9 cellular contexts compared by ENCODE assay signal in the genomic region with DNA sequence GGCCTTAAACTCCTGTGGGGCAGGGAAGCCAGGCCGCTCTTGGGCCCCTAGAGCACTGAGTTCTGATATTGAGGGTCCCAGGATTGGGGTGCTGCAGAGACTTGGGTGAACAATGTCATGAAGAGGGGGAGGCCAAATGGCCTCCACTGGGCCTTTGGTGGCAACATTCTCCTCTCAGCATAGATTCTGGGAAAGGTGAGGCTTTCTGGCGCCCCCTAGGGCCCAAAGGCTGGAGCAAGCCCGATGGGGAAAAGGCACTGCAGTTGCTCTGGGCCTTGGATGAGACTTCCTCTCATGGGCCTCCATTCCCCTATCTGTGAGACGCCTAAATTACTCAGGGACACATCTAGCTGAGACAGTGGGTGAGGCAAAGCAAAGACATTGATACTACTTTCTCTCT.
DNase-seq lines count a peak whose midpoint lies in the region; ATAC-seq and TF ChIP-seq lines count a peak whose summit lies in the region.
"Had no signal": no experiment of that assay in that cellular context is flagged by ENCODE, and none has a peak within 500 bp of the region (broad histone marks: within the 10 kb centered on the region; RNA-seq: fewer than 3 reads in every experiment).

No MANE protein-coding gene starts in this region.

- H3K9me3 ChIP-seq in endodermal cell (ENCODE audit: control insufficient read depth, low read length) (no peaks in the 10 kb centered on the region), neuronal stem cell (replicated peaks in 1 of 2; ENCODE audit: control insufficient read depth in 2 of 2, insufficient read depth in 1 of 2, low read depth in 1 of 2, low read length in 2 of 2) (no peaks in the 10 kb centered on the region)

- WGBS in endodermal cell (ENCODE audit: insufficient coverage in 1 of 2, insufficient read length in 1 of 2), 2 experiments = 59 to 63% methylated on average over 4 of the region's 4 CpGs
- no CpG with 5 or more reads among the region's 4 CpGs for WGBS in neuronal stem cell (ENCODE audit: extremely low coverage in 2 of 2, insufficient read length in 2 of 2, insufficient replicate concordance in 1 of 2), 2 donors

- H3K27me3 ChIP-seq in endodermal cell (ENCODE audit: control insufficient read depth, insufficient read depth, low read length, poor library complexity, severe bottlenecking) (no peaks in the 10 kb centered on the region), neuronal stem cell (ENCODE audit: control insufficient read depth in 3 of 3, insufficient read depth in 3 of 3, low read depth in 1 of 3, low read length in 3 of 3) (no peaks in the 10 kb centered on the region)

- TF ChIP-seq CTCF in HFFc6 (IDR thresholded peaks at IDR 0.05) (peak; percentile 85), endodermal cell (conservative IDR thresholded peaks at IDR 0.05) (peak; percentile 91)

- H3K27ac Mint-ChIP-seq in HFFc6 = no peak overlapping the region
- no peak overlapping the region for H3K27ac Mint-ChIP-seq in endodermal cell

- H3K36me3 ChIP-seq in endodermal cell (ENCODE audit: control insufficient read depth, insufficient read depth, low read length) (no peaks in the 10 kb centered on the region), neuronal stem cell (replicated peaks in 1 of 2; ENCODE audit: control insufficient read depth in 2 of 2, insufficient read depth in 2 of 2, low read length in 2 of 2) (no peaks in the 10 kb centered on the region)

- peak overlapping the region; percentile 81 for H2BK120ac ChIP-seq in neuronal stem cell (ENCODE audit: low read depth, low read length)

- peak overlapping the region; percentile 43 for H2BK12ac ChIP-seq in neuronal stem cell (ENCODE audit: low read length)

- DNase-seq in DMS153 treated with DMSO at 0.1 percent for 48 hours (lab: John Stamatoyannopoulos, UW; ENCODE audit: unreplicated experiment) = peak; percentile 20
- DNase-seq in HFFc6 = peak; percentile 32
- DNase-seq in RKO (ENCODE audit: low spot score) = peak; percentile 10
- peak; percentile 94 for DNase-seq in endodermal cell
- no peak for DNase-seq in neuronal stem cell (ENCODE audit: low spot score)
- no peak for DNase-seq in sciatic nerve (ENCODE audit: low spot score)
- DNase-seq in T1000 (lab: John Stamatoyannopoulos, UW) = no peak

- H3K4me2 ChIP-seq in neuronal stem cell (ENCODE audit: insufficient read depth, low read length, poor library complexity, severe bottlenecking) = no peak overlapping the region

- no peak overlapping the region for H4K91ac ChIP-seq in neuronal stem cell (ENCODE audit: low read depth, low read length, poor library complexity)

- H2BK5ac ChIP-seq in neuronal stem cell (ENCODE audit: low read length) = peak overlapping the region; percentile 8

- no peak for ATAC-seq in HG03139 (IDR thresholded peaks at IDR 0.05; ENCODE audit: unreplicated experiment)
- ATAC-seq in sciatic nerve = no peak

- H3K9me3 Mint-ChIP-seq in HFFc6 = no peaks in the 10 kb centered on the region
- H3K9me3 Mint-ChIP-seq in endodermal cell = no peaks in the 10 kb centered on the region

- H3K4me3 ChIP-seq in endodermal cell (ENCODE audit: low read length) = no peak overlapping the region
- no peak overlapping the region for H3K4me3 ChIP-seq in neuronal stem cell (ENCODE audit: low read length in 2 of 2)
- H3K4me3 ChIP-seq: SK-N-MC had no signal

- H3K4me1 Mint-ChIP-seq in HFFc6 (ENCODE audit: low read depth) = peaks cover 40% of the 10 kb centered on the region
- H3K4me1 Mint-ChIP-seq in endodermal cell = peaks cover 43% of the 10 kb centered on the region

- H3K4me3 Mint-ChIP-seq in HFFc6 (no peak overlapping the region), endodermal cell (no peak overlapping the region)

- H3K18ac ChIP-seq in neuronal stem cell (ENCODE audit: low read length) = no peak overlapping the region

- no peak overlapping the region for H3K27ac ChIP-seq in endodermal cell (ENCODE audit: low read depth, low read length)
- H3K27ac ChIP-seq in neuronal stem cell (replicated peaks; ENCODE audit: low read length) = no peak overlapping the region
- H3K27ac ChIP-seq: SK-N-MC had no signal

- intact Hi-C loops in sciatic nerve (cut with DNase I) = no loop called here

- H3K4me1 ChIP-seq in endodermal cell (ENCODE audit: control insufficient read depth, insufficient read depth, low read length) = peaks cover 12% of the 10 kb centered on the region
- H3K4me1 ChIP-seq in neuronal stem cell (ENCODE audit: control insufficient read depth in 2 of 2, insufficient read depth in 1 of 2, low read depth in 1 of 2, low read length in 2 of 2) = peaks cover 17% of the 10 kb centered on the region in 2 donors

- no peak overlapping the region for H3K23ac ChIP-seq in neuronal stem cell (ENCODE audit: low read depth, low read length, poor library complexity)

- no peak overlapping the region for H3K4ac ChIP-seq in neuronal stem cell (ENCODE audit: low read length)

- no peak overlapping the region for H4K8ac ChIP-seq in neuronal stem cell (ENCODE audit: low read depth, low read length)

- H2AK5ac ChIP-seq in neuronal stem cell (ENCODE audit: low read depth, low read length) = peak overlapping the region; percentile 44

- H2AFZ ChIP-seq in neuronal stem cell (ENCODE audit: low read length) = no peak overlapping the region

- H3K27me3 Mint-ChIP-seq in HFFc6 (ENCODE audit: insufficient read depth) (peaks cover 15% of the 10 kb centered on the region), endodermal cell (ENCODE audit: insufficient read depth) (peaks cover 13% of the 10 kb centered on the region)

- H3K36me3 Mint-ChIP-seq in HFFc6 (ENCODE audit: low read depth) = no peaks in the 10 kb centered on the region
- H3K36me3 Mint-ChIP-seq in endodermal cell (ENCODE audit: low read depth) = no peaks in the 10 kb centered on the region

- no peak overlapping the region for H3K9ac ChIP-seq in endodermal cell (ENCODE audit: extremely low read depth, low read length, poor library complexity, severe bottlenecking)
- no peak overlapping the region for H3K9ac ChIP-seq in neuronal stem cell (ENCODE audit: low read depth, low read length, poor library complexity)

- no peaks in the 10 kb centered on the region for H3K79me1 ChIP-seq in neuronal stem cell (ENCODE audit: low read depth, low read length)

- peak overlapping the region; percentile 40 for H2BK15ac ChIP-seq in neuronal stem cell (ENCODE audit: low read length)

- no peak overlapping the region for H3K14ac ChIP-seq in neuronal stem cell (ENCODE audit: low read length)

Comparison
In these comparisons a context has a peak if more than half of its experiments do, and no peak if none do; other contexts are left out.
1. DNase-seq: peak in DMS153 treated with DMSO at 0.1 percent for 48 hours (single experiment), HFFc6 (single experiment), RKO (single experiment) and endodermal cell (single experiment); none in neuronal stem cell (single experiment), sciatic nerve (single experiment) and T1000 (single experiment).